12 cellular contexts compared by ENCODE assay signal in the genomic region with DNA sequence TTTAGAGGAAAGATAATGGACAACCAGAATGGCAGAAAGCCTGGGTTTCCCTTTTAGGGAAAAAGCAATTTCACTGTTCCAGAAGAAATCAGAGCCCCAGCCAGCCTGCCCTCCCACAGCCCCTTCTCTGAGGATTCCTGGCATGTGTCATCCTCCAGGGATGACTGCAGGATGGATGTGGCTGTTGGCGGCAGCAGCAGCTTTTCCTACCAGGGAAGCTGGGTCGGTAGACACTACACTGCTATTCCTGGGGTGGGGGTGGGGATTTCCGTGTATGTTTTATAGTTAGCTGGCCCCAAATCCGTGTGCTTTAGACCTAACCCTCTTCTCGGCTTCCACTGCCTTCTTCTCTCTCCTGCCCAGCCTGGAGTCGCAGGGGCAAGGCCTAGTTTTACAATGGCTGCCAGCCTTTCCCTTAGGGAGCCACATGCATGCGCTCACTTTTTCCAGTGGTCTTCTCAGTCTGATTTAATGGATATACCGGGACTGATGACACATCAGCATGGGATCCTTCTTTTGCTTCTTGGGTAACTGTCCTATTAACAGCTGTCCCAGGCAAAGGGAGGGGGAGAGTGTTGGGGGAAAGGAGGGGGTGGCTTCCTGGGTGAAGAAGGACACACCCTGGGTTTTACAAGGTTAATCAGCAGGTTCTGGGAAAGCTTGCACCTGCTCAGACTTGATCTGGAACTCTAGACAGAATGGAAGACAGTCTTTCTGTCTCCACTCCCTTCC. TPM values are rescaled to one million over a fixed set of nuclear protein-coding genes. Genes with fewer than 3 reads are reported as not detected.
DNase-seq lines count a peak whose midpoint lies in the region; ATAC-seq and TF ChIP-seq lines count a peak whose summit lies in the region.
"Had no signal": no experiment of that assay in that cellular context is flagged by ENCODE, and none has a peak within 500 bp of the region (broad histone marks: within the 10 kb centered on the region; RNA-seq: fewer than 3 reads in every experiment).

No MANE protein-coding gene starts in this region.

- H3K4me1 Mint-ChIP-seq in activated CD8-positive, alpha-beta T cell treated with anti-CD3 and anti-CD28 coated beads for 36 hours (ENCODE audit: low read depth), result peaks cover 36% of the 10 kb centered on the region
- peaks cover 32 to 39% of the 10 kb centered on the region in 2 donors for H3K4me1 Mint-ChIP-seq in immature natural killer cell

- H3K9me3 Mint-ChIP-seq in activated CD8-positive, alpha-beta T cell treated with anti-CD3 and anti-CD28 coated beads for 36 hours, result no peaks in the 10 kb centered on the region
- H3K9me3 Mint-ChIP-seq in immature natural killer cell, result no peaks in the 10 kb centered on the region
- H3K9me3 Mint-ChIP-seq: CD4-positive, CD25-positive, alpha-beta regulatory T cell had no signal

- POLR2A ChIA-PET in activated CD8-positive, alpha-beta T cell treated with anti-CD3 and anti-CD28 coated beads for 36 hours (lab: Charles Lee), result interaction anchor here (0.6 to 9.7 kb wide), 3 partner anchors 13 to 19 kb away, joined by 3 to 82 read pairs (median 3); no protein-coding TSS in a partner anchor

- peak overlapping the region; percentile 98 for H3K27ac Mint-ChIP-seq in activated CD8-positive, alpha-beta T cell treated with anti-CD3 and anti-CD28 coated beads for 36 hours
- H3K27ac Mint-ChIP-seq in immature natural killer cell, result peak overlapping the region in 1 of 6 donors; percentile 77

- no peak for TF ChIP-seq POLR2A in uterus (IDR thresholded peaks at IDR 0.05)

- H3K9me3 ChIP-seq in heart right ventricle (no peaks in the 10 kb centered on the region), uterus (no peaks in the 10 kb centered on the region)

- H3K4me1 ChIP-seq in heart right ventricle, result peaks cover 2 to 40% (median 30%) of the 10 kb centered on the region in 9 donors
- peaks cover 5 to 11% of the 10 kb centered on the region in 2 donors for H3K4me1 ChIP-seq in uterus

- H3K4me3 ChIP-seq in heart right ventricle (no peak overlapping the region), uterus (no peak overlapping the region)

- intact Hi-C loops in heart right ventricle (cut with DNase I), result no loop called here
- intact Hi-C loops in Right ventricle myocardium inferior (cut with DNase I), result no loop called here
- intact Hi-C loops in activated CD8-positive, alpha-beta T cell treated with anti-CD3 and anti-CD28 coated beads for 36 hours (cut with micrococcal nuclease), result no loop called here
- intact Hi-C loops in uterus (cut with DNase I; ENCODE audit: low total_unique reads), result no loop called here

- CTCF ChIA-PET in activated CD8-positive, alpha-beta T cell treated with anti-CD3 and anti-CD28 coated beads for 36 hours (lab: Charles Lee), result interaction anchor here (0.9 to 10.1 kb wide), 7 partner anchors 9 to 67 kb away, joined by 3 to 101 read pairs (median 8); partner anchors contain the start of gene COPZ2

- no peaks in the 10 kb centered on the region for H3K27me3 ChIP-seq in heart right ventricle
- H3K27me3 ChIP-seq in uterus, result no peaks in the 10 kb centered on the region

- H3K4me3 Mint-ChIP-seq in activated CD8-positive, alpha-beta T cell treated with anti-CD3 and anti-CD28 coated beads for 36 hours, result peak overlapping the region; percentile 96
- peak overlapping the region in 1 of 5 donors; percentile 36 for H3K4me3 Mint-ChIP-seq in immature natural killer cell

- peaks cover 34% of the 10 kb centered on the region for H3K36me3 Mint-ChIP-seq in activated CD8-positive, alpha-beta T cell treated with anti-CD3 and anti-CD28 coated beads for 36 hours (ENCODE audit: low read depth)
- peaks cover 0 to 1% (median under 1%) of the 10 kb centered on the region in 3 donors for H3K36me3 Mint-ChIP-seq in immature natural killer cell

- TF ChIP-seq CTCF in heart right ventricle (IDR thresholded peaks at IDR 0.05), result no peak
- no peak for TF ChIP-seq CTCF in activated CD8-positive, alpha-beta T cell treated with anti-CD3 and anti-CD28 coated beads for 36 hours (IDR thresholded peaks at IDR 0.05)
- TF ChIP-seq CTCF in uterus (IDR thresholded peaks at IDR 0.05), result no peak

- H3K27me3 Mint-ChIP-seq in activated CD8-positive, alpha-beta T cell treated with anti-CD3 and anti-CD28 coated beads for 36 hours, result no peaks in the 10 kb centered on the region
- peaks cover 14 to 15% (median 14%) of the 10 kb centered on the region in 3 donors for H3K27me3 Mint-ChIP-seq in immature natural killer cell (ENCODE audit: low read depth in 3 of 3)

- H3K27ac ChIP-seq in heart right ventricle (peak overlapping the region in 6 of 10 donors; percentile 12 to 98 (median 32)), uterus (peak overlapping the region; percentile 14 to 21)

- no peak for ATAC-seq in heart right ventricle
- ATAC-seq in Right ventricle myocardium inferior, result no peak
- no peak for ATAC-seq in activated CD8-positive, alpha-beta T cell treated with anti-CD3 and anti-CD28 coated beads for 36 hours
- ATAC-seq in HG03097 (IDR thresholded peaks at IDR 0.05; ENCODE audit: low FRiP score, unreplicated experiment), result no peak

- H3K36me3 ChIP-seq in heart right ventricle, result peaks cover 0 to under 1% (median 0%) of the 10 kb centered on the region in 9 donors
- H3K36me3 ChIP-seq in uterus, result no peaks in the 10 kb centered on the region

- WGBS in heart right ventricle, 2 donors, result 55 to 58% methylated on average over 8 of the region's 8 CpGs

- DNase-seq in heart right ventricle, result no peak
- no peak for DNase-seq in Right ventricle myocardium inferior (ENCODE audit: missing footprints)
- no peak for DNase-seq in activated CD8-positive, alpha-beta T cell treated with anti-CD3 and anti-CD28 coated beads for 36 hours
- peak; percentile 45 for DNase-seq in mesenteric fat pad (ENCODE audit: low spot score)
- DNase-seq in uterus, result no peak
- DNase-seq in NCI-H526 (lab: John Stamatoyannopoulos, UW), result no peak
- DNase-seq in immature natural killer cell, result no peak
- DNase-seq: activated naive CD4-positive, alpha-beta T cell; CD4-positive, CD25-positive, alpha-beta regulatory T cell; mesendoderm; NCI-H226 had no signal

RNA-seq across cellular contexts. Expression of gene NFE2L1, which starts 2.7 kb away (rescaled TPM):
- total RNA-seq in heart right ventricle (1,000 to 10,000 TPM in 1 of 10 donors, 100 to 1,000 TPM in 9; 443 to 1,033 (median 704) TPM), Right ventricle myocardium inferior (775 TPM), mesenteric fat pad (171 TPM), uterus (100 to 1,000 TPM in 2 of 4 donors, 10 to 100 TPM in 2; 85.6 to 323 (median 176) TPM)
- polyA plus RNA-seq in heart right ventricle (100 to 1,000 TPM; 108 to 251 TPM), immature natural killer cell (10 to 100 TPM in 1 of 3 donors, 1 to 10 TPM in 2; 5.9 to 18.4 (median 7.1) TPM)
- 10 to 100 TPM; 88.3 to 90.3 TPM for total RNA-seq in activated CD8-positive, alpha-beta T cell treated with anti-CD3 and anti-CD28 coated beads for 36 hours

RNA-seq across cellular contexts. Expression of gene COPZ2, which starts 7.8 kb away (rescaled TPM):
- total RNA-seq in heart right ventricle, result 10 to 100 TPM; 45.3 to 67.3 (median 60.7) TPM
- 10 to 100 TPM; 17.5 to 54.1 TPM for polyA plus RNA-seq in heart right ventricle
- total RNA-seq in Right ventricle myocardium inferior, result 52.9 TPM
- total RNA-seq in activated CD8-positive, alpha-beta T cell treated with anti-CD3 and anti-CD28 coated beads for 36 hours, result 1 to 10 TPM; 4.3 to 4.6 TPM
- 64.4 TPM for total RNA-seq in mesenteric fat pad
- 10 to 100 TPM; 12.9 to 82.7 (median 35.3) TPM for total RNA-seq in uterus
- 10 to 100 TPM; 38.9 to 64.2 (median 41.3) TPM for polyA plus RNA-seq in immature natural killer cell

RNA-seq across cellular contexts. Expression of gene CBX1, which starts 55.8 kb away (rescaled TPM):
- 10 to 100 TPM; 30.3 to 40.8 (median 35.9) TPM for total RNA-seq in heart right ventricle
- 10 to 100 TPM; 19.8 to 38.8 TPM for polyA plus RNA-seq in heart right ventricle
- total RNA-seq in Right ventricle myocardium inferior, result 40.0 TPM
- total RNA-seq in activated CD8-positive, alpha-beta T cell treated with anti-CD3 and anti-CD28 coated beads for 36 hours, result 10 to 100 TPM; 52.3 to 53.0 TPM
- 34.0 TPM for total RNA-seq in mesenteric fat pad
- 100 to 1,000 TPM in 2 of 4 donors, 10 to 100 TPM in 2; 47.1 to 132 (median 81.3) TPM for total RNA-seq in uterus
- polyA plus RNA-seq in immature natural killer cell, result 10 to 100 TPM; 19.3 to 30.0 (median 27.0) TPM
